Comparison of ENCODE assay signal across 1 cellular context in genomic region chr19:41883821-41884733, GRCh38.
TF ChIP-seq lines count a peak whose summit lies in the region.

No MANE protein-coding gene starts in this region.

TF ChIP-seq in HepG2, 621 proteins besides CTCF, POLR2A, EP300 and RAD21 (continued from another document and continues in another):
- TF ChIP-seq ZNF576 (CRISPR knock-in tag; IDR thresholded peaks at IDR 0.05): 0 out of 2 replicates have a peak, but pooled peaks have one; percentile 34
- TF ChIP-seq THRA (CRISPR knock-in tag; IDR thresholded peaks at IDR 0.05; ENCODE audit: borderline replicate concordance): peak; percentile 57; the same call in 1 of the 2 replicates
- no peak for TF ChIP-seq MEIS1 (CRISPR knock-in tag; IDR thresholded peaks at IDR 0.05; ENCODE audit: borderline replicate concordance)
- TF ChIP-seq ISL2 (CRISPR knock-in tag; IDR thresholded peaks at IDR 0.05): peak; percentile 92
- no peak for TF ChIP-seq ARID2 (CRISPR knock-in tag; IDR thresholded peaks at IDR 0.05; ENCODE audit: borderline replicate concordance)
- no peak for TF ChIP-seq ZBTB8A (CRISPR knock-in tag; IDR thresholded peaks at IDR 0.05; ENCODE audit: borderline replicate concordance, low read depth)
- peak; percentile 77; the same call in 1 of the 2 replicates for TF ChIP-seq REPIN1 (CRISPR knock-in tag; IDR thresholded peaks at IDR 0.05; ENCODE audit: borderline replicate concordance, low read depth)
- TF ChIP-seq ATRX (CRISPR knock-in tag; IDR thresholded peaks at IDR 0.05; ENCODE audit: borderline replicate concordance): no peak
- TF ChIP-seq ZNF761 (CRISPR knock-in tag; conservative IDR thresholded peaks at IDR 0.05): no peak
- no peak for TF ChIP-seq PREB (CRISPR knock-in tag; IDR thresholded peaks at IDR 0.05)
- no peak for TF ChIP-seq ESRRA (CRISPR knock-in tag; IDR thresholded peaks at IDR 0.05; ENCODE audit: low read depth)
- TF ChIP-seq IKZF4 (CRISPR knock-in tag; IDR thresholded peaks at IDR 0.05; ENCODE audit: borderline replicate concordance, low read depth, not compliant biosample characterization): no peak
- TF ChIP-seq ZBTB42 (CRISPR knock-in tag; IDR thresholded peaks at IDR 0.05): no peak
- TF ChIP-seq ZNF609 (CRISPR knock-in tag; IDR thresholded peaks at IDR 0.05; ENCODE audit: borderline replicate concordance): no peak; the same call in 1 of the 2 replicates
- no peak for TF ChIP-seq MTA3 (CRISPR knock-in tag; IDR thresholded peaks at IDR 0.05)
- TF ChIP-seq ZBTB49 (CRISPR knock-in tag; IDR thresholded peaks at IDR 0.05; ENCODE audit: borderline replicate concordance): no peak
- TF ChIP-seq ONECUT2 (CRISPR knock-in tag; IDR thresholded peaks at IDR 0.05): peak; percentile 18; the same call in 1 of the 2 replicates
- TF ChIP-seq TBL1XR1 (IDR thresholded peaks at IDR 0.05; ENCODE audit: borderline replicate concordance, low read length, partially characterized antibody): no peak
- TF ChIP-seq ATM (IDR thresholded peaks at IDR 0.05; ENCODE audit: borderline replicate concordance): no peak
- TF ChIP-seq ATF5 (CRISPR knock-in tag; IDR thresholded peaks at IDR 0.05; ENCODE audit: low read depth): no peak
- no peak for TF ChIP-seq NPAS2 (CRISPR knock-in tag; IDR thresholded peaks at IDR 0.05; ENCODE audit: borderline replicate concordance)
- TF ChIP-seq DRAP1 (CRISPR knock-in tag; IDR thresholded peaks at IDR 0.05): peak; percentile 64
- 0 out of 2 replicates have a peak, but pooled peaks have one; percentile 45 for TF ChIP-seq ARID3A (IDR thresholded peaks at IDR 0.05; ENCODE audit: low read depth, low read length)
- no peak for TF ChIP-seq GTF2F1 (IDR thresholded peaks at IDR 0.05; ENCODE audit: low read length)
- no peak for TF ChIP-seq ZBTB34 (CRISPR knock-in tag; IDR thresholded peaks at IDR 0.05)
- TF ChIP-seq ZNF207 (IDR thresholded peaks at IDR 0.05; ENCODE audit: borderline replicate concordance): no peak
- peak; percentile 95; the same call in 1 of the 2 replicates for TF ChIP-seq KAT7 (CRISPR knock-in tag; IDR thresholded peaks at IDR 0.05; ENCODE audit: borderline replicate concordance)
- no peak for TF ChIP-seq NCOA1 (CRISPR knock-in tag; IDR thresholded peaks at IDR 0.05)
- no peak for TF ChIP-seq PRMT3 (CRISPR knock-in tag; IDR thresholded peaks at IDR 0.05; ENCODE audit: borderline replicate concordance, low read depth)
- TF ChIP-seq ZNF709 (CRISPR knock-in tag; IDR thresholded peaks at IDR 0.05): no peak
- peak; percentile 18; the same call in 1 of the 2 replicates for TF ChIP-seq ZNF615 (CRISPR knock-in tag; IDR thresholded peaks at IDR 0.05; ENCODE audit: borderline replicate concordance)
- TF ChIP-seq TEAD3 (CRISPR knock-in tag; optimal IDR thresholded peaks at IDR 0.05; ENCODE audit: borderline replicate concordance): peak; percentile 41
- TF ChIP-seq ZNF644 (CRISPR knock-in tag; IDR thresholded peaks at IDR 0.05; ENCODE audit: low read depth): no peak
- TF ChIP-seq MIER3 (CRISPR knock-in tag; IDR thresholded peaks at IDR 0.05; ENCODE audit: borderline replicate concordance): peak; percentile 85; the same call in 1 of the 2 replicates
- peak; percentile 78; the same call in 1 of the 2 replicates for TF ChIP-seq ZNF232 (CRISPR knock-in tag; IDR thresholded peaks at IDR 0.05; ENCODE audit: borderline replicate concordance)
- TF ChIP-seq ZBTB2 (CRISPR knock-in tag; IDR thresholded peaks at IDR 0.05; ENCODE audit: low read depth): peak; percentile 96
- TF ChIP-seq IRF9 (CRISPR knock-in tag; IDR thresholded peaks at IDR 0.05; ENCODE audit: borderline replicate concordance): peak; percentile 36; the same call in 1 of the 2 replicates
- no peak for TF ChIP-seq ZNF570 (CRISPR knock-in tag; IDR thresholded peaks at IDR 0.05; ENCODE audit: borderline replicate concordance)
- TF ChIP-seq NR2C2 (CRISPR knock-in tag; IDR thresholded peaks at IDR 0.05; ENCODE audit: borderline replicate concordance): peak; percentile 55
